8 cellular contexts compared by ENCODE assay signal in the genomic region with DNA sequence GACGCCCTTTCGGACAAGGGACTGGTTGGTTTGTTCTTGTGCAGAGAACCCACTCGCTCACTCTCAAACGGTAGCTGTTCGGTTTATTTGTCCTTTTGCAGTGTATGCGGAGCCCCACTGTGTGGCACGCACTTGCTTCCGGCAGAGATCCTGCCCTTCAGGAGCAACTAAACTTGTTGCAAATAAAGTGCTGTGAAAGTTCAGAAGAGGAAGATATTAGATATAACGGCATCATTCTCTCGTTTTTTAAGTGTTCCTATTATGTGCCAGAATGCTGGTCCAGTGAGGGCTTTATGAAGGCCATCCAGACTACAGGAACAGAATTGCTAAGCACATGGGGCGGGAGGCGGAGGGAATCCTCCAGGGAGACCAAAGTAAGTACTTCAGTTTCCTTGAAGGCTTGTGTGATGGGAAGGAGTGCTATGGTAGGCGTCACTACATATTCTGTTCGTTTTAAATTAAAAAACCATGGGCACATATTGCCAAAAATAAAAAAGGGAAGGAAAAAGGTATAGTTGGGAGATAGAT. TPM values are rescaled to one million over a fixed set of nuclear protein-coding genes. Genes with fewer than 3 reads are reported as not detected.
DNase-seq lines count a peak whose midpoint lies in the region; ATAC-seq lines count a peak whose summit lies in the region.

No MANE protein-coding gene starts in this region.

- H3K4me1 Mint-ChIP-seq in activated naive CD4-positive, alpha-beta T cell treated with anti-CD3 and anti-CD28 coated beads for 36 hours (ENCODE audit: low read depth) = peaks cover 65% of the 10 kb centered on the region
- peaks cover 70% of the 10 kb centered on the region for H3K4me1 Mint-ChIP-seq in activated naive CD8-positive, alpha-beta T cell (ENCODE audit: low read depth)

- H3K9me3 ChIP-seq in HAP-1 = no peaks in the 10 kb centered on the region
- H3K9me3 ChIP-seq in right cardiac atrium (ENCODE audit: control insufficient read depth, low read length) = no peaks in the 10 kb centered on the region

- ATAC-seq in right cardiac atrium (peak; percentile 53 to 70), HG03469 (IDR thresholded peaks at IDR 0.05; ENCODE audit: unreplicated experiment) (no peak)

- peaks cover 14% of the 10 kb centered on the region for H3K4me1 ChIP-seq in HAP-1
- H3K4me1 ChIP-seq in right cardiac atrium (ENCODE audit: control insufficient read depth, insufficient read depth, low read length) = peaks cover 3% of the 10 kb centered on the region

- peak overlapping the region; percentile 52 for H3K4me3 ChIP-seq in HAP-1
- H3K4me3 ChIP-seq in right cardiac atrium (ENCODE audit: low read length) = peak overlapping the region; percentile 98
- peak overlapping the region; percentile 83 for H3K4me3 ChIP-seq in skeletal muscle cell (ENCODE audit: low read depth, low read length)

- H3K27ac ChIP-seq in right cardiac atrium (ENCODE audit: low read length) = peak overlapping the region; percentile 66

- H3K27ac Mint-ChIP-seq in activated naive CD4-positive, alpha-beta T cell treated with anti-CD3 and anti-CD28 coated beads for 36 hours = peak overlapping the region; percentile 95
- peak overlapping the region; percentile 99 for H3K27ac Mint-ChIP-seq in activated naive CD8-positive, alpha-beta T cell

- peaks cover 48% of the 10 kb centered on the region for H3K36me3 Mint-ChIP-seq in activated naive CD4-positive, alpha-beta T cell treated with anti-CD3 and anti-CD28 coated beads for 36 hours (ENCODE audit: low read depth)
- peaks cover 11% of the 10 kb centered on the region for H3K36me3 Mint-ChIP-seq in activated naive CD8-positive, alpha-beta T cell

- no peak for DNase-seq in activated naive CD4-positive, alpha-beta T cell treated with anti-CD3 and anti-CD28 coated beads for 36 hours
- no peak for DNase-seq in activated naive CD4-positive, alpha-beta T cell treated with Interleukin-2 at 50 U/mL for 16 hours
- peak; percentile 33 to 57 for DNase-seq in HAP-1 (ENCODE audit: low spot score in 2 of 2)
- DNase-seq in M059J (ENCODE audit: low read depth) = peak; percentile 36
- DNase-seq in right cardiac atrium = peak; percentile 51 to 69 (median 67)
- DNase-seq in skeletal muscle cell (ENCODE audit: low read depth) = peak; percentile 27

- WGBS in right cardiac atrium = 1% methylated on average over 14 of the region's 14 CpGs

- intact Hi-C loops in activated naive CD4-positive, alpha-beta T cell treated with anti-CD3 and anti-CD28 coated beads for 36 hours (cut with micrococcal nuclease) = loop anchor here (1.0 to 5.0 kb wide), 8 partner anchors 38 to 564 kb away; partner anchors contain the start of genes BLOC1S2, CHUK, COX15 and CUTC
- intact Hi-C loops in right cardiac atrium (cut with DNase I) = no loop called here

- H3K27me3 ChIP-seq in HAP-1 (ENCODE audit: low read depth) (no peaks in the 10 kb centered on the region), right cardiac atrium (ENCODE audit: control insufficient read depth, insufficient read depth) (no peaks in the 10 kb centered on the region)

- in situ Hi-C loops in HAP-1 (cut with MboI; ENCODE audit: low sequenced_read_pairs) = no loop called here

- peak overlapping the region; percentile 96 for H3K4me3 Mint-ChIP-seq in activated naive CD4-positive, alpha-beta T cell treated with anti-CD3 and anti-CD28 coated beads for 36 hours
- H3K4me3 Mint-ChIP-seq in activated naive CD8-positive, alpha-beta T cell = peak overlapping the region; percentile 100

- H3K9me3 Mint-ChIP-seq in activated naive CD4-positive, alpha-beta T cell treated with anti-CD3 and anti-CD28 coated beads for 36 hours = no peaks in the 10 kb centered on the region
- no peaks in the 10 kb centered on the region for H3K9me3 Mint-ChIP-seq in activated naive CD8-positive, alpha-beta T cell (ENCODE audit: low read depth)

- peaks cover 32% of the 10 kb centered on the region for H3K36me3 ChIP-seq in HAP-1 (replicated peaks)

- no peaks in the 10 kb centered on the region for H3K27me3 Mint-ChIP-seq in activated naive CD4-positive, alpha-beta T cell treated with anti-CD3 and anti-CD28 coated beads for 36 hours (ENCODE audit: low read depth)
- no peaks in the 10 kb centered on the region for H3K27me3 Mint-ChIP-seq in activated naive CD8-positive, alpha-beta T cell

- CTCF ChIA-PET in activated naive CD4-positive, alpha-beta T cell treated with anti-CD3 and anti-CD28 coated beads for 36 hours (lab: Charles Lee) = interaction anchor here (0.6 kb wide), 1 partner anchor 737 kb away, joined by 3 read pairs; no protein-coding TSS in a partner anchor

RNA-seq across cellular contexts. Expression of gene ERLIN1, which starts 0.5 kb away (rescaled TPM):
- total RNA-seq in activated naive CD4-positive, alpha-beta T cell treated with anti-CD3 and anti-CD28 coated beads for 36 hours = 10 to 100 TPM; 18.4 to 18.7 TPM
- 34.6 and 64.3 TPM in 2 replicates for total RNA-seq in M059J (2014; rRNA removed; shearing (Covaris generic))
- total RNA-seq in right cardiac atrium = 10 to 100 TPM in 1 of 4 donors, 1 to 10 TPM in 3; 8.3 to 10.3 (median 9.3) TPM
- 3.4 TPM for polyA plus RNA-seq in right cardiac atrium

RNA-seq across cellular contexts. Expression of gene CHUK, which starts 43.1 kb away (rescaled TPM):
- total RNA-seq in activated naive CD4-positive, alpha-beta T cell treated with anti-CD3 and anti-CD28 coated beads for 36 hours = 10 to 100 TPM; 23.0 to 24.1 TPM
- total RNA-seq in M059J (2014; rRNA removed; shearing (Covaris generic)) = 19.6 and 28.8 TPM in 2 replicates
- total RNA-seq in right cardiac atrium = 10 to 100 TPM in 3 of 4 donors, 1 to 10 TPM in 1; 9.8 to 12.9 (median 10.3) TPM
- polyA plus RNA-seq in right cardiac atrium = 6.0 TPM

Comparison
In these comparisons a context has a peak if more than half of its experiments do, and no peak if none do; other contexts are left out.
1. DNase-seq: peak in HAP-1 (2 of 2), M059J (single experiment), right cardiac atrium (3 of 3) and skeletal muscle cell (single experiment); none in activated naive CD4-positive, alpha-beta T cell treated with anti-CD3 and anti-CD28 coated beads for 36 hours (single experiment) and activated naive CD4-positive, alpha-beta T cell treated with Interleukin-2 at 50 U/mL for 16 hours (single experiment).
2. Peak in every context shown above with its lines, with median percentiles within 50 percentile points of each other: H3K4me3 ChIP-seq.